8 cellular contexts compared by ENCODE assay signal in the genomic region with DNA sequence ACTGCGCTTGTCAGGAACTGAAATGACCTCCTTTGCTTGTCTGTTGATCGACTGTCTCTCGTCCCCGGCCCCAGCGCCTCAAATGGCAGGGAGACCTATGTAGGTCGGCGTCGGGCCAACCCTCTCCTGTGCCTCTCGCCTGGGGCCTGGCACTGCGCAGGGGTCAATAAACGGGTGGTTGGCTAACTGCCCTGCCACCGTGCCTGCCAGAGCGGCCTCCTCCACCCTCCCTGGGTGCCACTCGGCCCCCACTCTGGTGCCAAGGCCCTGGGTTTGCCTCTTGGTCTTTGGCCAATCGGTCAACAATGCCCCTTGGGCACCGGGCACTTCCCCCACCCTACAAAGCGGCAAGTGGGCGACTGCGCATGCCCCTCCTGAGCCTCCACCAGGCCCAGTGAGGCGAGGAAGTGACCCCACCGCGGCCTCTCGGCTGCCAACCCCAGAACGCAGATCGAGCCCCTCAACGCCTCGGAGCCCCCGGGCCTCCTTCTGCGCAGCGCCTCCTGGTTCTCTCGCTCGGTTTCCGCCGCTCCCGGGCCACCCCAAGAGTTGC. TPM values are rescaled to one million over a fixed set of nuclear protein-coding genes. Genes with fewer than 3 reads are reported as not detected.
DNase-seq lines count a peak whose midpoint lies in the region; ATAC-seq and TF ChIP-seq lines count a peak whose summit lies in the region.

No MANE protein-coding gene starts in this region.

- H4K12ac ChIP-seq in trophoblast cell (ENCODE audit: low read depth, low read length): peak overlapping the region; percentile 97

- H3K36me3 ChIP-seq in adrenal gland (replicated peaks in 1 of 2) (peaks cover 0 to 24% of the 10 kb centered on the region in 2 donors), trophoblast cell (ENCODE audit: control insufficient read depth in 1 of 2, insufficient read depth in 2 of 2, low read length in 2 of 2) (peaks cover 18 to 19% of the 10 kb centered on the region in 2 experiments)

- H3K4me3 ChIP-seq in adrenal gland (peak overlapping the region; percentile 19 to 95 (median 70)), trophoblast cell (ENCODE audit: low read depth, low read length) (peak overlapping the region; percentile 89)

- H3K18ac ChIP-seq in trophoblast cell (ENCODE audit: low read length): peak overlapping the region; percentile 83

- H3K4me1 ChIP-seq in adrenal gland (replicated peaks in 1 of 2) (peaks cover 10 to 45% of the 10 kb centered on the region in 2 donors), trophoblast cell (ENCODE audit: control insufficient read depth in 1 of 2, insufficient read depth in 2 of 2, low read length in 2 of 2) (peaks cover 8 to 10% of the 10 kb centered on the region in 2 experiments)

- H2AK5ac ChIP-seq in trophoblast cell (ENCODE audit: low read length): peak overlapping the region; percentile 11

- peak overlapping the region; percentile 60 for H3K14ac ChIP-seq in trophoblast cell (ENCODE audit: low read length)

- H3K79me2 ChIP-seq in trophoblast cell (ENCODE audit: control insufficient read depth, insufficient read depth, low read length, poor library complexity): peaks cover 17% of the 10 kb centered on the region

- CTCF ChIA-PET in RWPE1 (lab: Yijun Ruan, JAX): interaction anchor here (0.6 kb wide), 1 partner anchor 11 kb away, joined by 5 read pairs; no protein-coding TSS in a partner anchor

- WGBS in adrenal gland, 4 donors: 0 to 1% (median 0%) methylated on average over 7 to 35 of the region's 35 CpGs
- no CpG with 5 or more reads among the region's 35 CpGs for WGBS in trophoblast cell (ENCODE audit: extremely low coverage, insufficient coverage, insufficient read length)

- TF ChIP-seq CTCF in RWPE1 (conservative IDR thresholded peaks at IDR 0.05; ENCODE audit: low read depth): no peak
- TF ChIP-seq CTCF in adrenal gland (IDR thresholded peaks at IDR 0.05): no peak

- peak overlapping the region; percentile 63 for H2AFZ ChIP-seq in trophoblast cell (ENCODE audit: insufficient read depth, low read length, poor library complexity)

- intact Hi-C loops in adrenal gland (cut with DNase I): loop anchor here (5.0 to 10.0 kb wide), 2 partner anchors 65 to 73 kb away; partner anchors contain the start of genes CDKN2D (in 1 of the 2) and KRI1 (in 1 of the 2)
- intact Hi-C loops in left cardiac atrium (cut with DNase I): loop anchor here in 1 of 2 donors (10.0 kb wide), 1 partner anchor 63 kb away; the partner anchor contains the start of genes CDKN2D and KRI1

- H2BK120ac ChIP-seq in trophoblast cell (ENCODE audit: insufficient read depth, low read length, poor library complexity): peak overlapping the region; percentile 96

- H3K9ac ChIP-seq in trophoblast cell (ENCODE audit: low read length): peak overlapping the region; percentile 98

- DNase-seq in COLO829 (ENCODE audit: low spot score): peak; percentile 48
- peak; percentile 45 for DNase-seq in RWPE1 (ENCODE audit: low spot score)
- DNase-seq in adrenal gland: peak; percentile 76 to 93 (median 88)
- DNase-seq in left cardiac atrium: peak; percentile 86
- peak in 1 of 2 donors; percentile 40 for DNase-seq in trophoblast cell
- DNase-seq in middle frontal gyrus (ENCODE audit: extremely low spot score, low spot score): no peak

- ATAC-seq in GM19328 (IDR thresholded peaks at IDR 0.05; ENCODE audit: unreplicated experiment) (peak; percentile 12), HG03457 (IDR thresholded peaks at IDR 0.05; ENCODE audit: unreplicated experiment) (peak; percentile 34), left cardiac atrium (peak; percentile 71 to 77)

- H3K79me1 ChIP-seq in trophoblast cell (ENCODE audit: low read length): peaks cover 17% of the 10 kb centered on the region

- no peak for TF ChIP-seq POLR2A in adrenal gland (IDR thresholded peaks at IDR 0.05)

- H2BK5ac ChIP-seq in trophoblast cell (ENCODE audit: low read depth, low read length, poor library complexity): peak overlapping the region; percentile 50

- H3K23ac ChIP-seq in trophoblast cell (ENCODE audit: low read length): no peak overlapping the region

- H3K4me2 ChIP-seq in trophoblast cell (ENCODE audit: low read length): peak overlapping the region; percentile 92

- H3K4ac ChIP-seq in trophoblast cell (ENCODE audit: low read depth, low read length): peak overlapping the region; percentile 66

- H4K91ac ChIP-seq in trophoblast cell (ENCODE audit: low read depth, low read length): peak overlapping the region; percentile 98

- H3K27ac ChIP-seq in RWPE1: peak overlapping the region; percentile 94
- peak overlapping the region; percentile 65 to 98 (median 95) for H3K27ac ChIP-seq in adrenal gland
- H3K27ac ChIP-seq in trophoblast cell (ENCODE audit: low read depth, low read length): peak overlapping the region; percentile 68

- POLR2A ChIA-PET in RWPE1 (lab: Yijun Ruan, JAX; ENCODE audit: low non-redundant PET): no interaction called here

- peak overlapping the region; percentile 88 for H4K8ac ChIP-seq in trophoblast cell (ENCODE audit: low read depth, low read length)

- no peaks in the 10 kb centered on the region for H3K27me3 ChIP-seq in adrenal gland
- H3K27me3 ChIP-seq in trophoblast cell (ENCODE audit: insufficient read depth, low read length): no peaks in the 10 kb centered on the region

- H3K9me3 ChIP-seq in adrenal gland (replicated peaks in 1 of 3) (no peaks in the 10 kb centered on the region), trophoblast cell (ENCODE audit: insufficient read depth, low read depth, low read length) (peaks cover 3% of the 10 kb centered on the region)

- peak overlapping the region; percentile 2 for H2BK12ac ChIP-seq in trophoblast cell (ENCODE audit: low read length)

RNA-seq across cellular contexts. Expression of gene KEAP1, which starts 1.1 kb away (rescaled TPM):
- total RNA-seq in adrenal gland (100 to 1,000 TPM in 1 of 8 donors, 10 to 100 TPM in 7; 71.1 to 106 (median 75.1) TPM), left cardiac atrium (10 to 100 TPM; 53.5 to 55.1 TPM)
- polyA plus RNA-seq in adrenal gland: 100 to 1,000 TPM in 1 of 3 donors, 10 to 100 TPM in 2; 71.0 to 101 (median 97.3) TPM
- polyA plus RNA-seq in trophoblast cell (2013): 29.2 and 29.6 TPM in 2 replicates

RNA-seq across cellular contexts. Expression of gene S1PR5, which starts 15.2 kb away (rescaled TPM):
- total RNA-seq in adrenal gland (1 to 10 TPM in 2 of 8 donors, under 1 TPM in 5, not detected in 1; 0.14 to 3.0 (median 0.55) TPM), left cardiac atrium (under 1 TPM; 0.21 to 0.29 TPM)
- polyA plus RNA-seq in adrenal gland: under 1 TPM; 0.37 to 0.97 (median 0.51) TPM
- 1.2 and 1.3 TPM in 2 replicates for polyA plus RNA-seq in trophoblast cell (2013)

RNA-seq across cellular contexts. Expression of gene ATG4D, which starts 41.7 kb away (rescaled TPM):
- 10 to 100 TPM; 26.4 to 93.7 (median 38.5) TPM for total RNA-seq in adrenal gland
- polyA plus RNA-seq in adrenal gland: 10 to 100 TPM in 2 of 3 donors, 1 to 10 TPM in 1; 7.4 to 58.2 (median 53.2) TPM
- 10 to 100 TPM; 41.6 to 50.2 TPM for total RNA-seq in left cardiac atrium
- polyA plus RNA-seq in trophoblast cell (2013): 14.1 and 14.7 TPM in 2 replicates

Comparison
In these comparisons a context has a peak if more than half of its experiments do, and no peak if none do; other contexts are left out.
1. ATAC-seq: peak in every context shown above with its lines; median percentile 74 in left cardiac atrium; 34 in HG03457; 12 in GM19328.